In the genomic region with DNA sequence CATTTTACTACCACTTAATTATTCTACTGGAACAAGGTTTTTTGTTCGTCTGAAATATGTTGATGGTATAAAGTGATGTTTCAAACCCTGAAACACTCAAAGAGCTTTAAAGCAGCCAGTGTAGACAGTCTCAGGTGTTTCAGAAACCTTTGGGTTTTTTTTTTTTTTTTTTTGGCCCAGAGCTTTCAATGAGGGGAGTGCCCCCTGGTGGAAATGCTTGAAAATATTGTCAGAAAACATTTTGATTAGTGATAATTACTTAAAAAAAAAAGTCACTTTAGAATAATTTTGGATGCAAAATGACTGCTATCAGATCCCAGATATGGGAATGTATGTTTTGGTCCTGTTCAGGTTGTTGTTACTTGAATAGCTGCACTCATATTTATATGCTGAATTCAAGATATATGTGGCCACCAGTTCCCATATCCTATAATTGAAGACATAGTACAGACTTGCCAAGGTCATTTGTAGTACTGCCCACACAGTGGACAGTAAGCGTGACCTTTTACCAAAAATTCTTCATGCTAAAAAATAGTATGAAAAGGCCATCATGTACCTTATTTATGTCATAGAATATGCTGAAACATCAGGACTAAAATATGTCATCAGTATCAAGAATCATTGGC, we compare ENCODE assay signal across 8 cellular contexts. TPM values are rescaled to one million over a fixed set of nuclear protein-coding genes. Genes with fewer than 3 reads are reported as not detected.
DNase-seq lines count a peak whose midpoint lies in the region; ATAC-seq, FAIRE-seq and TF ChIP-seq lines count a peak whose summit lies in the region.

No MANE protein-coding gene starts in this region.

- CTCF ChIA-PET in endothelial cell of umbilical vein (lab: Charles Lee), result interaction anchor here (0.7 to 2.2 kb wide), 9 partner anchors 9 to 1130 kb away, joined by 3 to 12 read pairs (median 4); no protein-coding TSS in a partner anchor

- 55% methylated on average over 2 of the region's 2 CpGs for WGBS in prostate gland

- ATAC-seq in GM21529 (IDR thresholded peaks at IDR 0.05; ENCODE audit: unreplicated experiment), result no peak

- H3K27ac Mint-ChIP-seq in CD14-positive monocyte, result no peak overlapping the region
- no peak overlapping the region for H3K27ac Mint-ChIP-seq in activated T-helper 2 cell treated with anti-CD3 and anti-CD28 coated beads, Interferon-gamma antibody, Interleukin-2, Interleukin-4, amounts not matched to agents 10 μg/mL and 5 μg/mL and 100 μg/mL, durations not matched to agents 14 hours and 24 hours and 36 hours

- intact Hi-C loops in CD14-positive monocyte (cut with micrococcal nuclease), result loop anchor here in 1 of 2 donors (10.0 kb wide), 1 partner anchor 494 kb away; no protein-coding TSS in a partner anchor
- intact Hi-C loops in endothelial cell of umbilical vein (cut with micrococcal nuclease), result loop anchor here (5.0 kb wide), 2 partner anchors 1132 to 1478 kb away; no protein-coding TSS in a partner anchor
- intact Hi-C loops in prostate gland (cut with DNase I), result no loop called here
- intact Hi-C loops in activated T-helper 2 cell treated with anti-CD3 and anti-CD28 coated beads, Interferon-gamma antibody, Interleukin-2, Interleukin-4, amounts not matched to agents 10 μg/mL and 5 μg/mL and 100 μg/mL, durations not matched to agents 14 hours and 24 hours and 36 hours (cut with micrococcal nuclease), result no loop called here

- peaks cover 0 to 1% (median 0%) of the 10 kb centered on the region in 7 donors for H3K9me3 Mint-ChIP-seq in CD14-positive monocyte
- H3K9me3 Mint-ChIP-seq in activated T-helper 2 cell treated with anti-CD3 and anti-CD28 coated beads, Interferon-gamma antibody, Interleukin-2, Interleukin-4, amounts not matched to agents 10 μg/mL and 5 μg/mL and 100 μg/mL, durations not matched to agents 14 hours and 24 hours and 36 hours, result no peaks in the 10 kb centered on the region

- no peaks in the 10 kb centered on the region for H3K27me3 Mint-ChIP-seq in CD14-positive monocyte (ENCODE audit: low read depth in 3 of 3)
- no peaks in the 10 kb centered on the region for H3K27me3 Mint-ChIP-seq in activated T-helper 2 cell treated with anti-CD3 and anti-CD28 coated beads, Interferon-gamma antibody, Interleukin-2, Interleukin-4, amounts not matched to agents 10 μg/mL and 5 μg/mL and 100 μg/mL, durations not matched to agents 14 hours and 24 hours and 36 hours (ENCODE audit: low read depth)

- no peaks in the 10 kb centered on the region for H3K4me1 ChIP-seq in OCI-LY3 (ENCODE audit: low read length)
- no peaks in the 10 kb centered on the region for H3K4me1 ChIP-seq in endothelial cell of umbilical vein (ENCODE audit: control insufficient read depth, extremely low read depth, insufficient read depth, low read length)
- no peaks in the 10 kb centered on the region for H3K4me1 ChIP-seq in prostate gland (replicated peaks)

- H4K20me1 ChIP-seq in OCI-LY3 (ENCODE audit: insufficient read depth, low read length) (no peaks in the 10 kb centered on the region), endothelial cell of umbilical vein (replicated peaks; ENCODE audit: control insufficient read depth, extremely low read depth, insufficient read depth, low read length) (no peaks in the 10 kb centered on the region)

- H3K4me2 ChIP-seq in OCI-LY3 (ENCODE audit: low read length), result no peak overlapping the region
- no peak overlapping the region for H3K4me2 ChIP-seq in endothelial cell of umbilical vein (ENCODE audit: insufficient read depth, low read length)

- FAIRE-seq in endothelial cell of umbilical vein (lab: Jason Lieb, UNC), result no peak

- dilution Hi-C loops in endothelial cell of umbilical vein (cut with MboI; ENCODE audit: extremely low pct_ligation_motif_present, low sequenced_read_pairs), result no loop called here

- peaks cover 25 to 30% of the 10 kb centered on the region in 2 donors for H3K36me3 Mint-ChIP-seq in CD14-positive monocyte
- H3K36me3 Mint-ChIP-seq in activated T-helper 2 cell treated with anti-CD3 and anti-CD28 coated beads, Interferon-gamma antibody, Interleukin-2, Interleukin-4, amounts not matched to agents 10 μg/mL and 5 μg/mL and 100 μg/mL, durations not matched to agents 14 hours and 24 hours and 36 hours (ENCODE audit: low read depth), result peaks cover 93% of the 10 kb centered on the region

- no peaks in the 10 kb centered on the region for H3K4me1 Mint-ChIP-seq in CD14-positive monocyte
- H3K4me1 Mint-ChIP-seq in activated T-helper 2 cell treated with anti-CD3 and anti-CD28 coated beads, Interferon-gamma antibody, Interleukin-2, Interleukin-4, amounts not matched to agents 10 μg/mL and 5 μg/mL and 100 μg/mL, durations not matched to agents 14 hours and 24 hours and 36 hours (ENCODE audit: low read depth), result peaks cover 71% of the 10 kb centered on the region

- TF ChIP-seq CTCF in CD14-positive monocyte (IDR thresholded peaks at IDR 0.05), result peak; percentile 82
- peak; percentile 29; the same call in 1 of the 2 replicates for TF ChIP-seq CTCF in GM12875 (IDR thresholded peaks at IDR 0.05; ENCODE audit: borderline replicate concordance, insufficient read depth, low read depth, low read length)
- TF ChIP-seq CTCF in OCI-LY3 (IDR thresholded peaks at IDR 0.05; ENCODE audit: low read depth, low read length), result peak; percentile 78
- TF ChIP-seq CTCF in endothelial cell of umbilical vein (IDR thresholded peaks at IDR 0.05; ENCODE audit: extremely low read depth in 1 of 2, insufficient read depth in 1 of 2, low read depth in 1 of 2, low read length in 2 of 2), result peak; percentile 33 to 45
- peak in 3 of 4 experiments; percentile 35 to 46 (median 39) for TF ChIP-seq CTCF in prostate gland (IDR thresholded peaks at IDR 0.05)

- H3K4me3 Mint-ChIP-seq in CD14-positive monocyte, result no peak overlapping the region
- H3K4me3 Mint-ChIP-seq in activated T-helper 2 cell treated with anti-CD3 and anti-CD28 coated beads, Interferon-gamma antibody, Interleukin-2, Interleukin-4, amounts not matched to agents 10 μg/mL and 5 μg/mL and 100 μg/mL, durations not matched to agents 14 hours and 24 hours and 36 hours (ENCODE audit: low read depth), result no peak overlapping the region

- H2AFZ ChIP-seq in OCI-LY3 (ENCODE audit: low read depth, low read length) (no peak overlapping the region), endothelial cell of umbilical vein (ENCODE audit: low read depth, low read length) (no peak overlapping the region)

- no peak overlapping the region for H3K4me3 ChIP-seq in GM12875 (ENCODE audit: low read depth, low read length)
- H3K4me3 ChIP-seq in OCI-LY3 (ENCODE audit: low read length), result no peak overlapping the region
- H3K4me3 ChIP-seq in endothelial cell of umbilical vein (replicated peaks in 1 of 3; ENCODE audit: insufficient read depth in 1 of 3, low read depth in 1 of 3, low read length in 3 of 3), result no peak overlapping the region
- H3K4me3 ChIP-seq in prostate gland, result no peak overlapping the region

- H3K9me1 ChIP-seq in endothelial cell of umbilical vein (replicated peaks; ENCODE audit: control insufficient read depth, extremely low read depth, insufficient read depth, low read length), result no peaks in the 10 kb centered on the region

- POLR2A ChIA-PET in endothelial cell of umbilical vein (lab: Charles Lee), result no interaction called here

- BruUV-seq in endothelial cell of umbilical vein (replicated peaks; lab: Mats Ljungman, UMichigan), result no TSS peak

- H3K36me3 ChIP-seq in OCI-LY3 (replicated peaks; ENCODE audit: low read depth, low read length) (no peaks in the 10 kb centered on the region), endothelial cell of umbilical vein (ENCODE audit: control insufficient read depth in 2 of 2, extremely low read depth in 1 of 2, insufficient read depth in 2 of 2, low read length in 2 of 2) (no peaks in the 10 kb centered on the region), prostate gland (no peaks in the 10 kb centered on the region)

- H3K27me3 ChIP-seq in OCI-LY3 (ENCODE audit: low read depth, low read length) (no peaks in the 10 kb centered on the region), endothelial cell of umbilical vein (ENCODE audit: control insufficient read depth in 2 of 2, insufficient read depth in 2 of 2, low read length in 2 of 2) (no peaks in the 10 kb centered on the region), prostate gland (replicated peaks; ENCODE audit: insufficient read depth) (no peaks in the 10 kb centered on the region)

- no peak for TF ChIP-seq POLR2A in endothelial cell of umbilical vein (IDR thresholded peaks at IDR 0.05; ENCODE audit: low read depth, low read length)
- TF ChIP-seq POLR2A in prostate gland (IDR thresholded peaks at IDR 0.05), result no peak

- H3K9ac ChIP-seq in OCI-LY3 (ENCODE audit: low read length) (no peak overlapping the region), endothelial cell of umbilical vein (replicated peaks; ENCODE audit: extremely low read depth, insufficient read depth, low read length) (no peak overlapping the region)

- H3K79me2 ChIP-seq in OCI-LY3 (ENCODE audit: low read length) (no peaks in the 10 kb centered on the region), endothelial cell of umbilical vein (ENCODE audit: control insufficient read depth, insufficient read depth, low read length) (no peaks in the 10 kb centered on the region)

- H3K9me3 ChIP-seq in OCI-LY3 (ENCODE audit: insufficient read depth, low read length) (no peaks in the 10 kb centered on the region), endothelial cell of umbilical vein (replicated peaks; ENCODE audit: control insufficient read depth, insufficient read depth, low read length) (no peaks in the 10 kb centered on the region), prostate gland (no peaks in the 10 kb centered on the region)

- H3K27ac ChIP-seq in OCI-LY3 (ENCODE audit: low read length) (no peak overlapping the region), endothelial cell of umbilical vein (ENCODE audit: insufficient read depth, low read depth, low read length) (no peak overlapping the region), prostate gland (no peak overlapping the region)

- DNase-seq in CD14-positive monocyte (ENCODE audit: low spot score), result no peak
- DNase-seq in endothelial cell of umbilical vein (ENCODE audit: low read depth, low spot score), result peak; percentile 33
- DNase-seq in prostate gland (ENCODE audit: low spot score), result no peak
- DNase-seq in stimulated activated CD4-positive, alpha-beta T cell treated with anti-CD3 and anti-CD28 coated beads, Interleukin-2, amount 100 ng/mL, for 48 hours, result no peak
- DNase-seq in activated T-helper 2 cell treated with anti-CD3 and anti-CD28 coated beads, Interferon-gamma antibody, Interleukin-2, Interleukin-4, amounts not matched to agents 10 μg/mL and 5 μg/mL and 100 μg/mL, durations not matched to agents 14 hours and 24 hours and 36 hours (ENCODE audit: low spot score), result no peak

RNA-seq across cellular contexts. Expression of a gene that starts 35.9 kb away (rescaled TPM):
- polyA plus RNA-seq in CD14-positive monocyte (1 to 10 TPM; 4.3 to 6.9 TPM), endothelial cell of umbilical vein (3.9 and 6.0 TPM in 2 replicates)
- total RNA-seq in endothelial cell of umbilical vein (6.2 and 6.7 TPM in 2 replicates), prostate gland (10 to 100 TPM; 51.7 to 62.2 TPM)
- polyA plus RNA-seq in endothelial cell of umbilical vein (2011; cell fraction: cytosol; rRNA removed), result 5.0 and 7.3 TPM in 2 replicates
- polyA plus RNA-seq in endothelial cell of umbilical vein (2011; cell fraction: nucleus; rRNA removed), result 27.7 and 27.9 TPM in 2 replicates
- 2.5 and 2.8 TPM in 2 replicates for polyA plus RNA-seq in endothelial cell of umbilical vein (2012)
- 11.4 and 24.6 TPM in 2 replicates for polyA minus RNA-seq in endothelial cell of umbilical vein
- not detected for polyA minus RNA-seq in endothelial cell of umbilical vein (2011; cell fraction: cytosol; rRNA and poly(A)+ RNA removed)
- polyA minus RNA-seq in endothelial cell of umbilical vein (2011; cell fraction: nucleus; rRNA and poly(A)+ RNA removed), result 15.5 and 24.6 TPM in 2 replicates
- 831 and 866 TPM in 2 replicates for total RNA-seq in activated T-helper 2 cell treated with anti-CD3 and anti-CD28 coated beads, Interferon-gamma antibody, Interleukin-2, Interleukin-4, amounts not matched to agents 10 μg/mL and 5 μg/mL and 100 μg/mL, durations not matched to agents 14 hours and 24 hours and 36 hours

Comparison
In these comparisons a context has a peak if more than half of its experiments do, and no peak if none do; other contexts are left out.
1. CTCF ChIP-seq: peak in every context shown above with its lines; median percentile 82 in CD14-positive monocyte; 78 in OCI-LY3; 39 in endothelial cell of umbilical vein; 39 in prostate gland; 29 in GM12875.
2. RNA of a gene that starts 35.9 kb away (total RNA-seq): 831 to 866 TPM in activated T-helper 2 cell treated with anti-CD3 and anti-CD28 coated beads, Interferon-gamma antibody, Interleukin-2, Interleukin-4, amounts not matched to agents 10 μg/mL and 5 μg/mL and 100 μg/mL, durations not matched to agents 14 hours and 24 hours and 36 hours; 51.7 to 62.2 TPM in prostate gland and 6.2 to 6.7 TPM in endothelial cell of umbilical vein; every median in the first group is over 10 times any median in the second.